Comparison of ENCODE assay signal across 17 cellular contexts in genomic region chr16:48591976-48592375, GRCh38. TPM values are rescaled to one million over a fixed set of nuclear protein-coding genes. Genes with fewer than 3 reads are reported as not detected.
DNase-seq lines count a peak whose midpoint lies in the region; ATAC-seq and TF ChIP-seq lines count a peak whose summit lies in the region.
"Had no signal": no experiment of that assay in that cellular context is flagged by ENCODE, and none has a peak within 500 bp of the region (broad histone marks: within the 10 kb centered on the region; RNA-seq: fewer than 3 reads in every experiment).

No MANE protein-coding gene starts in this region.

- H3K9me3 Mint-ChIP-seq in endothelial cell (ENCODE audit: unreplicated experiment) = peaks cover 29% of the 10 kb centered on the region

- peaks cover 1% of the 10 kb centered on the region for H3K27me3 Mint-ChIP-seq in endothelial cell (ENCODE audit: unreplicated experiment)

- no peaks in the 10 kb centered on the region for H3K36me3 ChIP-seq in mesendoderm (ENCODE audit: control insufficient read depth, insufficient read depth, low read length)

- H2BK120ac ChIP-seq in mesendoderm (ENCODE audit: low read depth, low read length) = no peak overlapping the region

- H4K5ac ChIP-seq in mesendoderm (ENCODE audit: low read length) = no peak overlapping the region

- no CpG with 5 or more reads among the region's 3 CpGs for WGBS in mesendoderm (ENCODE audit: extremely low coverage, insufficient coverage, low lambda C conversion rate)

- no peak overlapping the region for H2BK5ac ChIP-seq in mesendoderm (ENCODE audit: low read length)

- H3K36me3 Mint-ChIP-seq in endothelial cell (ENCODE audit: low read depth, unreplicated experiment) = peaks cover 38% of the 10 kb centered on the region

- H4K8ac ChIP-seq in mesendoderm (ENCODE audit: low read depth, low read length) = no peak overlapping the region

- no peak overlapping the region for H2AK5ac ChIP-seq in mesendoderm (ENCODE audit: low read length)

- no peak overlapping the region for H3K9ac ChIP-seq in mesendoderm (ENCODE audit: low read length)

- peaks cover 2% of the 10 kb centered on the region for H3K27me3 ChIP-seq in mesendoderm (ENCODE audit: insufficient read depth, low read length, poor library complexity)
- H3K27me3 ChIP-seq: MG63, SJSA1 had no signal

- H3K79me2 ChIP-seq in mesendoderm (ENCODE audit: control insufficient read depth, insufficient read depth, low read length) = peaks cover 49% of the 10 kb centered on the region

- no peaks in the 10 kb centered on the region for H3K4me1 Mint-ChIP-seq in endothelial cell (ENCODE audit: unreplicated experiment)

- DNase-seq in NCI-H748 (lab: John Stamatoyannopoulos, UW; ENCODE audit: unreplicated experiment) (peak; percentile 13), NCI-H748 treated with DMSO at 0.1 percent for 48 hours (lab: John Stamatoyannopoulos, UW) (no peak), NCI-H2171 (lab: John Stamatoyannopoulos, UW) (peak; percentile 28), endothelial cell (ENCODE audit: low spot score) (no peak), mesendoderm (no peak), HuH-7.5 (ENCODE audit: low spot score) (no peak), KG1 (lab: John Stamatoyannopoulos, UW) (no peak)
- DNase-seq: Kasumi-1, MG63, NCI-H1092, NCI-H2081 treated with DMSO at 0.1 percent for 48 hours, NCI-H510A treated with DMSO at 0.1 percent for 48 hours, PC-3 had no signal

- no peak overlapping the region for H3K23ac ChIP-seq in mesendoderm (ENCODE audit: low read length)

- H3K27ac Mint-ChIP-seq in endothelial cell (ENCODE audit: unreplicated experiment) = no peak overlapping the region

- H3K4me2 ChIP-seq in mesendoderm (ENCODE audit: low read length) = no peak overlapping the region

- H3K4me1 ChIP-seq in mesendoderm (ENCODE audit: control insufficient read depth, low read depth, low read length) = no peaks in the 10 kb centered on the region
- H3K4me1 ChIP-seq: SJSA1 had no signal

- no peak overlapping the region for H3K4ac ChIP-seq in mesendoderm (ENCODE audit: low read depth, low read length)

- H3K79me1 ChIP-seq in mesendoderm (ENCODE audit: low read length) = peaks cover 27% of the 10 kb centered on the region

- no peak overlapping the region for H3K18ac ChIP-seq in mesendoderm (ENCODE audit: low read length)

- ATAC-seq in activated CD4-positive, CD25-positive, alpha-beta regulatory T cell treated with anti-CD3 and anti-CD28 coated beads, Interleukin-2, amount 50 U/mL, for 24 hours = no peak
- ATAC-seq: PC-3 had no signal

- H3K27ac ChIP-seq in mesendoderm (ENCODE audit: low read depth, low read length) = no peak overlapping the region
- H3K27ac ChIP-seq: 22Rv1, RWPE1, SJSA1 had no signal

- H3K4me3 ChIP-seq in mesendoderm (ENCODE audit: low read length) = peak overlapping the region; percentile 22
- H3K4me3 ChIP-seq: MG63, SJSA1 had no signal

- H2BK15ac ChIP-seq in mesendoderm (replicated peaks; ENCODE audit: low read depth) = no peak overlapping the region

- TF ChIP-seq CTCF in endothelial cell (IDR thresholded peaks at IDR 0.05; ENCODE audit: unreplicated experiment) = no peak

- no peak overlapping the region for H3K56ac ChIP-seq in mesendoderm (ENCODE audit: low read length)

- peak overlapping the region; percentile 16 for H3K4me3 Mint-ChIP-seq in endothelial cell (ENCODE audit: unreplicated experiment)

RNA-seq across cellular contexts. Expression of gene N4BP1, which starts 18.0 kb away (rescaled TPM):
- total RNA-seq in endothelial cell (ENCODE audit: unreplicated experiment) = 52.2 TPM
- 24.9 TPM for polyA plus RNA-seq in mesendoderm (2013, experiment 1 of 2)
- polyA plus RNA-seq in mesendoderm (2013, experiment 2 of 2) = 27.1 TPM

Comparison
In these comparisons a context has a peak if more than half of its experiments do, and no peak if none do; other contexts are left out.
1. DNase-seq: peak in NCI-H748 (single experiment) and NCI-H2171 (single experiment); none in NCI-H748 treated with DMSO at 0.1 percent for 48 hours (single experiment), endothelial cell (single experiment), mesendoderm (single experiment), HuH-7.5 (single experiment) and KG1 (single experiment).